ENCODE assay signal across 14 cellular contexts in genomic region chr7:77008000-77008399, GRCh38. TPM values are rescaled to one million over a fixed set of nuclear protein-coding genes. Genes with fewer than 3 reads are reported as not detected.
DNase-seq lines count a peak whose midpoint lies in the region; ATAC-seq, FAIRE-seq and TF ChIP-seq lines count a peak whose summit lies in the region.
"Not testable (repeated sequence)": the region's sequence is repeated elsewhere in the genome, so short reads cannot be mapped to it uniquely, and the experiment has no call there.
"Had no signal": no experiment of that assay in that cellular context is flagged by ENCODE, and none has a peak within 500 bp of the region (broad histone marks: within the 10 kb centered on the region; RNA-seq: fewer than 3 reads in every experiment).

No MANE protein-coding gene starts in this region.

- not testable (repeated sequence) for FAIRE-seq in small intestine (lab: Jason Lieb, UNC)

- H3K36me3 Mint-ChIP-seq in activated CD4-positive, alpha-beta T cell treated with anti-CD3 and anti-CD28 coated beads, Interleukin-2, amount 10 ng/mL, durations not matched to agents 24 days and 14 days (ENCODE audit: low read depth), result not testable (repeated sequence)

- H3K9me3 Mint-ChIP-seq in activated CD4-positive, alpha-beta T cell treated with anti-CD3 and anti-CD28 coated beads, Interleukin-2, amount 10 ng/mL, durations not matched to agents 24 days and 14 days, result not testable (repeated sequence)

- H3K4me1 Mint-ChIP-seq in activated CD4-positive, alpha-beta T cell treated with anti-CD3 and anti-CD28 coated beads, Interleukin-2, amount 10 ng/mL, durations not matched to agents 24 days and 14 days, result not testable (repeated sequence)

- H3K27ac ChIP-seq in esophagus muscularis mucosa (replicated peaks in 1 of 4) (peak overlapping the region; percentile 40 to 74 (median 66)), small intestine (ENCODE audit: low read depth in 1 of 2, low read length in 1 of 2) (peak overlapping the region in 1 of 2 donors; percentile 14)

- not testable (repeated sequence) for H3K4me3 Mint-ChIP-seq in activated CD4-positive, alpha-beta T cell treated with anti-CD3 and anti-CD28 coated beads, Interleukin-2, amount 10 ng/mL, durations not matched to agents 24 days and 14 days

- peak; percentile 75 for ATAC-seq in left ventricle myocardium superior

- TF ChIP-seq EP300 in esophagus muscularis mucosa (IDR thresholded peaks at IDR 0.05), result not testable (repeated sequence)

- TF ChIP-seq POLR2A in esophagus muscularis mucosa (IDR thresholded peaks at IDR 0.05; ENCODE audit: low read depth), result not testable (repeated sequence)

- peaks cover 0 to 24% (median 6%) of the 10 kb centered on the region in 4 donors for H3K4me1 ChIP-seq in esophagus muscularis mucosa
- H3K4me1 ChIP-seq in small intestine (ENCODE audit: control insufficient read depth in 2 of 2, insufficient read depth in 1 of 2, low read depth in 1 of 2, low read length in 1 of 2), result not testable (repeated sequence)

- H3K4me3 ChIP-seq in esophagus muscularis mucosa; small intestine (ENCODE audit: low read depth in 1 of 2, low read length in 2 of 2): not testable (repeated sequence)

- not testable (repeated sequence) for H3K27me3 Mint-ChIP-seq in activated CD4-positive, alpha-beta T cell treated with anti-CD3 and anti-CD28 coated beads, Interleukin-2, amount 10 ng/mL, durations not matched to agents 24 days and 14 days

- not testable (repeated sequence) for TF ChIP-seq CTCF in esophagus muscularis mucosa (IDR thresholded peaks at IDR 0.05)

- peak; percentile 96 for DNase-seq in A172 (ENCODE audit: low spot score)
- DNase-seq in GM04504 (ENCODE audit: low read depth), result peak; percentile 56
- peak; percentile 1 for DNase-seq in NCI-H226
- DNase-seq in activated CD4-positive, alpha-beta T cell treated with anti-CD3 and anti-CD28 coated beads, Interleukin-2, amount 10 ng/mL, durations not matched to agents 24 days and 14 days, result peak; percentile 49
- peak; percentile 93 for DNase-seq in esophagus muscularis mucosa (ENCODE audit: extremely low spot score)
- peak; percentile 76 for DNase-seq in left ventricle myocardium superior
- peak; percentile 31 for DNase-seq in medulla oblongata (ENCODE audit: extremely low spot score)
- peak; percentile 34 for DNase-seq in small intestine

- H3K27me3 ChIP-seq in esophagus muscularis mucosa; small intestine (ENCODE audit: control insufficient read depth in 2 of 2, insufficient read depth in 2 of 2, low read length in 2 of 2): not testable (repeated sequence)

- not testable (repeated sequence) for H3K27ac Mint-ChIP-seq in activated CD4-positive, alpha-beta T cell treated with anti-CD3 and anti-CD28 coated beads, Interleukin-2, amount 10 ng/mL, durations not matched to agents 24 days and 14 days

- H3K36me3 ChIP-seq in esophagus muscularis mucosa; small intestine (ENCODE audit: control insufficient read depth in 2 of 2, insufficient read depth in 2 of 2, low read length in 2 of 2): not testable (repeated sequence)

- intact Hi-C loops in activated CD4-positive, alpha-beta T cell treated with anti-CD3 and anti-CD28 coated beads, Interleukin-2, amount 10 ng/mL, durations not matched to agents 24 days and 14 days (cut with micrococcal nuclease); esophagus muscularis mucosa (cut with DNase I); left ventricle myocardium superior (cut with micrococcal nuclease): not testable (repeated sequence)

- 14% methylated on average over 8 of the region's 10 CpGs for WGBS in esophagus muscularis mucosa
- 44 to 64% (median 50%) methylated on average over 9 to 10 of the region's 10 CpGs for WGBS in small intestine, 3 donors

- H3K9me3 ChIP-seq in esophagus muscularis mucosa; small intestine (ENCODE audit: control insufficient read depth, low read depth): not testable (repeated sequence)

RNA-seq across cellular contexts. Expression of gene SPDYE17, which starts 24.2 kb away (rescaled TPM):
- total RNA-seq in A172 (2014; rRNA removed; shearing (Covaris generic)), result not detected in 2 replicates
- not detected in 2 replicates for total RNA-seq in activated CD4-positive, alpha-beta T cell treated with anti-CD3 and anti-CD28 coated beads, Interleukin-2, amount 10 ng/mL, durations not matched to agents 24 days and 14 days
- total RNA-seq in esophagus muscularis mucosa (not detected), left ventricle myocardium superior (not detected)
- not detected for polyA plus RNA-seq in small intestine
- total RNA-seq: astrocyte; CD8-positive, alpha-beta memory T cell; dorsolateral prefrontal cortex; HT1080; T-helper 2 cell treated with Interferon-gamma antibody and Interleukin-4, amounts not matched to agents 100 ng/mL and 5 ng/mL, for 36 hours had no signal
- polyA plus RNA-seq: CD8-positive, alpha-beta memory T cell; neural cell had no signal

RNA-seq across cellular contexts. Expression of gene SPDYE18, which starts 54.4 kb away (rescaled TPM):
- total RNA-seq in A172 (2014; rRNA removed; shearing (Covaris generic)), result not detected in 2 replicates
- total RNA-seq in activated CD4-positive, alpha-beta T cell treated with anti-CD3 and anti-CD28 coated beads, Interleukin-2, amount 10 ng/mL, durations not matched to agents 24 days and 14 days, result 0.26 TPM in 1 of 2 replicates, not detected in the other
- total RNA-seq in esophagus muscularis mucosa, result 1 to 10 TPM in 2 of 4 donors, under 1 TPM in 2; 0.32 to 2.8 (median 1.0) TPM
- total RNA-seq in left ventricle myocardium superior, result 0.40 TPM
- polyA plus RNA-seq in small intestine, result under 1 TPM; 0.28 to 0.89 (median 0.81) TPM
- total RNA-seq: astrocyte, HT1080 had no signal
- polyA plus RNA-seq: CD8-positive, alpha-beta memory T cell had no signal

Comparison
In these comparisons a context has a peak if more than half of its experiments do, and no peak if none do; other contexts are left out.
1. DNase-seq: peak in every context shown above with its lines; median percentile 96 in A172; 93 in esophagus muscularis mucosa; 76 in left ventricle myocardium superior; 56 in GM04504; 49 in activated CD4-positive, alpha-beta T cell treated with anti-CD3 and anti-CD28 coated beads, Interleukin-2, amount 10 ng/mL, durations not matched to agents 24 days and 14 days; 34 in small intestine; 31 in medulla oblongata; 1 in NCI-H226.